17 cellular contexts compared by ENCODE assay signal in genomic region chr2:1676091-1676912, GRCh38.
DNase-seq lines count a peak whose midpoint lies in the region; ATAC-seq, FAIRE-seq and TF ChIP-seq lines count a peak whose summit lies in the region.
"Had no signal": no experiment of that assay in that cellular context is flagged by ENCODE, and none has a peak within 500 bp of the region (broad histone marks: within the 10 kb centered on the region; RNA-seq: fewer than 3 reads in every experiment).

No MANE protein-coding gene starts in this region.

- POLR2A ChIA-PET in A549 (lab: Yijun Ruan, JAX): interaction anchor here (0.8 kb wide), 1 partner anchor 56 kb away, joined by 3 read pairs; no protein-coding TSS in a partner anchor
- POLR2A ChIA-PET in RWPE1 (lab: Yijun Ruan, JAX; ENCODE audit: low non-redundant PET): no interaction called here

- H3K4me2 ChIP-seq in A549: peak overlapping the region; percentile 32
- H3K4me2 ChIP-seq in fibroblast of lung (ENCODE audit: extremely low read depth, insufficient read depth, low read length): no peak overlapping the region

- ATAC-seq in A549 (peak; percentile 5 to 6; a peak in 2 of 6 replicates), sciatic nerve (no peak), left lung (no peak), GM18498 (IDR thresholded peaks at IDR 0.05; ENCODE audit: unreplicated experiment) (no peak), heart right ventricle (no peak)
- ATAC-seq: activated CD8-positive, alpha-beta T cell treated with anti-CD3 and anti-CD28 coated beads, Interleukin-2, amount 10 ng/mL, durations not matched to agents 7 days and 5 days; body of pancreas had no signal

- peaks cover 17% of the 10 kb centered on the region for H3K4me1 ChIP-seq in A549
- peaks cover 4% of the 10 kb centered on the region for H3K4me1 ChIP-seq in fibroblast of lung (ENCODE audit: control insufficient read depth, extremely low read depth, insufficient read depth, low read length)
- no peaks in the 10 kb centered on the region for H3K4me1 ChIP-seq in left lung
- H3K4me1 ChIP-seq in heart right ventricle: peaks cover 0 to 8% (median 0%) of the 10 kb centered on the region in 9 donors
- H3K4me1 ChIP-seq: body of pancreas, colonic mucosa had no signal

- TF ChIP-seq POLR2A in A549 (IDR thresholded peaks at IDR 0.05; ENCODE audit: low read length): no peak

- TF ChIP-seq EP300 in A549 (IDR thresholded peaks at IDR 0.05): no peak

- H3K27me3 ChIP-seq in fibroblast of lung (ENCODE audit: control insufficient read depth, insufficient read depth, low read length): no peaks in the 10 kb centered on the region
- H3K27me3 ChIP-seq in left lung: no peaks in the 10 kb centered on the region
- peaks cover 0 to 5% (median 0%) of the 10 kb centered on the region in 7 donors for H3K27me3 ChIP-seq in heart right ventricle
- H3K27me3 ChIP-seq: body of pancreas, colonic mucosa had no signal

- no peaks in the 10 kb centered on the region for H3K79me2 ChIP-seq in fibroblast of lung (ENCODE audit: control insufficient read depth, insufficient read depth, low read length)

- peaks cover 46% of the 10 kb centered on the region for H3K36me3 ChIP-seq in fibroblast of lung (ENCODE audit: control insufficient read depth, insufficient read depth, low read length)
- H3K36me3 ChIP-seq in left lung: peaks cover 0 to 46% of the 10 kb centered on the region in 2 donors
- peaks cover 0 to 99% (median 29%) of the 10 kb centered on the region in 9 donors for H3K36me3 ChIP-seq in heart right ventricle
- H3K36me3 ChIP-seq: colonic mucosa had no signal

- no peak for DNase-seq in A549 (ENCODE audit: low read depth in 1 of 2, low spot score in 1 of 2)
- DNase-seq in RWPE1 (ENCODE audit: low spot score): no peak
- DNase-seq in fibroblast of lung (ENCODE audit: low read depth in 2 of 2): no peak
- DNase-seq in sciatic nerve (ENCODE audit: low spot score): peak; percentile 48
- DNase-seq in left lung: no peak
- no peak for DNase-seq in NCI-H226
- DNase-seq in heart right ventricle: no peak
- DNase-seq: activated B cell treated with CpG ODN at 0.5 μM for 24 hours; activated CD8-positive, alpha-beta T cell treated with anti-CD3 and anti-CD28 coated beads, Interleukin-2, amount 10 ng/mL, durations not matched to agents 7 days and 5 days; body of pancreas; colonic mucosa; GF-D8; kidney; mesendoderm; NCI-H1417 treated with DMSO at 0.1 percent for 48 hours; OCI-M1 had no signal

- intact Hi-C loops in sciatic nerve (cut with DNase I): no loop called here
- intact Hi-C loops in left lung (cut with DNase I): no loop called here
- intact Hi-C loops in heart right ventricle (cut with DNase I): no loop called here

- no peak for FAIRE-seq in A549 (lab: Jason Lieb, UNC)
- FAIRE-seq: kidney had no signal

- TF ChIP-seq RAD21 in A549 (conservative IDR thresholded peaks at IDR 0.05 in 1 of 2, IDR thresholded peaks at IDR 0.05 in 1 of 2): no peak

- 73% methylated on average over 24 of the region's 26 CpGs for WGBS in A549 (ENCODE audit: missing lambda C conversion rate)
- WGBS in heart right ventricle, 2 donors: 92 to 94% methylated on average over 26 of the region's 26 CpGs

- H3K4me3 ChIP-seq in A549 (no peak overlapping the region), fibroblast of lung (replicated peaks in 1 of 4; ENCODE audit: control extremely low read depth in 1 of 4, insufficient read depth in 1 of 4, low read depth in 3 of 4, low read length in 4 of 4) (no peak overlapping the region), left lung (no peak overlapping the region), heart right ventricle (no peak overlapping the region)
- H3K4me3 ChIP-seq: body of pancreas, colonic mucosa had no signal

- H3K9me3 ChIP-seq in A549 (no peaks in the 10 kb centered on the region), fibroblast of lung (ENCODE audit: control insufficient read depth, insufficient read depth, low read depth, low read length) (no peaks in the 10 kb centered on the region), left lung (no peaks in the 10 kb centered on the region), heart right ventricle (no peaks in the 10 kb centered on the region)
- H3K9me3 ChIP-seq: body of pancreas, colonic mucosa had no signal

- TF ChIP-seq CTCF in A549 (IDR thresholded peaks at IDR 0.05) (no peak), RWPE1 (conservative IDR thresholded peaks at IDR 0.05; ENCODE audit: low read depth) (0 out of 2 replicates have a peak, but pooled peaks have one; percentile 9), fibroblast of lung (conservative IDR thresholded peaks at IDR 0.05 in 1 of 2, IDR thresholded peaks at IDR 0.05 in 1 of 2; ENCODE audit: low read depth in 1 of 2, low read length in 2 of 2) (no peak), left lung (IDR thresholded peaks at IDR 0.05) (no peak), heart right ventricle (IDR thresholded peaks at IDR 0.05) (no peak)

- no peak overlapping the region for H3K9ac ChIP-seq in fibroblast of lung (ENCODE audit: insufficient read depth, low read length)

- H3K27ac ChIP-seq in A549 (peak overlapping the region; percentile 63 to 80), RWPE1 (peak overlapping the region; percentile 82), fibroblast of lung (ENCODE audit: insufficient read depth, low read length) (peak overlapping the region; percentile 61), left lung (no peak overlapping the region), heart right ventricle (peak overlapping the region in 1 of 10 donors; percentile 7)
- H3K27ac ChIP-seq: body of pancreas, colonic mucosa had no signal

- CTCF ChIA-PET in A549 (lab: Yijun Ruan, JAX): interaction anchor here (0.9 to 2.6 kb wide), 17 partner anchors 10 to 142 kb away, joined by 3 to 16 read pairs (median 5); no protein-coding TSS in a partner anchor
- CTCF ChIA-PET in RWPE1 (lab: Yijun Ruan, JAX): interaction anchor here (0.6 to 1.9 kb wide), 8 partner anchors 12 to 1386 kb away, joined by 3 to 8 read pairs (median 4); no protein-coding TSS in a partner anchor

- no peaks in the 10 kb centered on the region for H4K20me1 ChIP-seq in fibroblast of lung (ENCODE audit: control insufficient read depth, extremely low read depth, insufficient read depth, low read length)

- no peak overlapping the region for H2AFZ ChIP-seq in fibroblast of lung (ENCODE audit: low read length)

TF ChIP-seq in A549, 52 proteins besides CTCF, POLR2A, EP300 and RAD21:
- no peak for TF ChIP-seq HEYL (CRISPR knock-in tag; IDR thresholded peaks at IDR 0.05)
- no peak for TF ChIP-seq NPAS2 (CRISPR knock-in tag; IDR thresholded peaks at IDR 0.05; ENCODE audit: borderline replicate concordance)
- TF ChIP-seq GATA3 (IDR thresholded peaks at IDR 0.05; ENCODE audit: borderline replicate concordance): no peak
- no peak for TF ChIP-seq RNF2 (IDR thresholded peaks at IDR 0.05; ENCODE audit: borderline replicate concordance, low read depth)
- TF ChIP-seq CBX8 (IDR thresholded peaks at IDR 0.05): no peak

Comparison
In these comparisons a context has a peak if more than half of its experiments do, and no peak if none do; other contexts are left out.
1. ATAC-seq: peak in A549 (2 of 2); none in sciatic nerve (single experiment), left lung (single experiment), GM18498 (single experiment) and heart right ventricle (0 of 8).
2. H3K27ac ChIP-seq: peak in A549 (2 of 2), RWPE1 (single experiment) and fibroblast of lung (single experiment); none in left lung (0 of 2).